Comparison of ENCODE assay signal across 1 cellular context in genomic region chr1:23825762-23826522, GRCh38.
TF ChIP-seq lines count a peak whose summit lies in the region.

No MANE protein-coding gene starts in this region.

TF ChIP-seq in HCT116, 20 proteins besides CTCF, POLR2A, EP300 and RAD21 (continued from another document):
- TF ChIP-seq ATF3 (IDR thresholded peaks at IDR 0.05) (no peak), CBX3 (IDR thresholded peaks at IDR 0.05; ENCODE audit: low read depth) (no peak), TCF7L2 (IDR thresholded peaks at IDR 0.05; ENCODE audit: borderline replicate concordance, extremely low read depth, insufficient read depth, insufficient read length) (no peak), CEBPB (IDR thresholded peaks at IDR 0.05; ENCODE audit: low read depth) (no peak), REST (IDR thresholded peaks at IDR 0.05; ENCODE audit: low read depth) (no peak), EZH2 (IDR thresholded peaks at IDR 0.05) (no peak), ELF1 (IDR thresholded peaks at IDR 0.05; ENCODE audit: borderline replicate concordance, low read depth) (no peak), EGR1 (IDR thresholded peaks at IDR 0.05; ENCODE audit: low read depth) (no peak), MAX (IDR thresholded peaks at IDR 0.05) (no peak), SRF (IDR thresholded peaks at IDR 0.05; ENCODE audit: low read depth) (no peak), ZNF274 (IDR thresholded peaks at IDR 0.05; ENCODE audit: low read depth, low read length) (no peak)
